ENCODE assay signal across 12 cellular contexts in genomic region chr6:112222111-112222726, GRCh38. TPM values are rescaled to one million over a fixed set of nuclear protein-coding genes. Genes with fewer than 3 reads are reported as not detected.
DNase-seq lines count a peak whose midpoint lies in the region; ATAC-seq, FAIRE-seq and TF ChIP-seq lines count a peak whose summit lies in the region.
"Had no signal": no experiment of that assay in that cellular context is flagged by ENCODE, and none has a peak within 500 bp of the region (broad histone marks: within the 10 kb centered on the region; RNA-seq: fewer than 3 reads in every experiment).

No MANE protein-coding gene starts in this region.

- H3K9ac ChIP-seq in SK-N-MC (ENCODE audit: insufficient read length) = no peak overlapping the region

- H3K4me3 ChIP-seq in AG09309 (ENCODE audit: control insufficient read depth, low read depth, low read length) = no peak overlapping the region
- no peak overlapping the region for H3K4me3 ChIP-seq in SK-N-MC
- no peak overlapping the region for H3K4me3 ChIP-seq in fibroblast of villous mesenchyme (ENCODE audit: low read depth, low read length)
- no peak overlapping the region for H3K4me3 ChIP-seq in retinal pigment epithelial cell (ENCODE audit: low read length)

- peak overlapping the region; percentile 61 for H3K27ac ChIP-seq in SK-N-MC

- H3K9me3 ChIP-seq in SK-N-MC (ENCODE audit: low read depth, low read length) = no peaks in the 10 kb centered on the region

- H3K36me3 ChIP-seq in SK-N-MC (ENCODE audit: insufficient read depth, low read length) = no peaks in the 10 kb centered on the region

- TF ChIP-seq CTCF in AG09309 (IDR thresholded peaks at IDR 0.05; ENCODE audit: control insufficient read depth, insufficient read depth, low read depth, low read length, missing control alignments) (no peak), fibroblast of villous mesenchyme (IDR thresholded peaks at IDR 0.05; ENCODE audit: insufficient read depth, low read depth, low read length) (no peak), retinal pigment epithelial cell (conservative IDR thresholded peaks at IDR 0.05; ENCODE audit: low read depth, low read length) (no peak)

- ATAC-seq in GM18909 (IDR thresholded peaks at IDR 0.05; ENCODE audit: poor library complexity, unreplicated experiment) = no peak

- DNase-seq in AG09309 (ENCODE audit: low read depth) (peak; percentile 80), SK-N-MC (ENCODE audit: low read depth, low spot score) (no peak), fibroblast of villous mesenchyme (ENCODE audit: low read depth) (peak; percentile 90), retinal pigment epithelial cell (ENCODE audit: low read depth) (peak; percentile 73), NCI-H2029 (lab: John Stamatoyannopoulos, UW) (no peak), RCC 7860 (ENCODE audit: low spot score) (no peak)
- no peak for DNase-seq in stimulated activated CD4-positive, alpha-beta T cell treated with anti-CD3 and anti-CD28 coated beads, Interleukin-12 subunit alpha, Interleukin-12 subunit beta, amount 100 ng/mL, for 4 hours
- DNase-seq: activated CD4-positive, CD25-positive, alpha-beta regulatory T cell treated with anti-CD3 and anti-CD28 coated beads, Interleukin-2, amount 50 U/mL, for 72 hours; C1 segment of cervical spinal cord; effector CD8-positive, alpha-beta T cell had no signal

- no peak for FAIRE-seq in RCC 7860 (lab: Jason Lieb, UNC)
- FAIRE-seq: keratinocyte had no signal

RNA-seq across cellular contexts. Expression of gene LAMA4, which starts 32.1 kb away (rescaled TPM):
- total RNA-seq in fibroblast of villous mesenchyme = 197 and 481 TPM in 2 replicates

Comparison
In these comparisons a context has a peak if more than half of its experiments do, and no peak if none do; other contexts are left out.
1. DNase-seq: peak in AG09309 (single experiment), fibroblast of villous mesenchyme (single experiment) and retinal pigment epithelial cell (single experiment); none in SK-N-MC (single experiment), stimulated activated CD4-positive, alpha-beta T cell treated with anti-CD3 and anti-CD28 coated beads, Interleukin-12 subunit alpha, Interleukin-12 subunit beta, amount 100 ng/mL, for 4 hours (single experiment), NCI-H2029 (single experiment) and RCC 7860 (single experiment).